24 cellular contexts compared by ENCODE assay signal in the genomic region with DNA sequence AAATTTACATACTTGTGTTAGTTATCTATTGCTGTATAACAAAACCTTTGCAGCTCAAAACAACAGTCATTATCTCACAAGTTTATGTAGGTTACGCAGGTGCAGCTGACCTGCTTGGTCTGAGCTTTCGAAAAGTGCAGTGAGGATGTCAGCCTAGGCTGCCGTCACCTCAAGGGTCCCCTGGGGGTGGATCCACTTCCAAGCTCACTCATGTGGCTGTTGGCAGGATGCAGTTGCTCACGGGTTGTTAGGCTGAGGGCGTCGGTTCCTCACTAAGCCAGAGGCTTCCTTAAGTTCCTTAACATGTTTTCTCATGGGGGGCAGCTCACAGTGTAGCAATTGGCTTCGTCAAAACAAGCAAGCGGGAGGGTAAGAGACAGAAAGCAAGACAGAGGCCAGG.
DNase-seq lines count a peak whose midpoint lies in the region; ATAC-seq and TF ChIP-seq lines count a peak whose summit lies in the region.
"Had no signal": no experiment of that assay in that cellular context is flagged by ENCODE, and none has a peak within 500 bp of the region (broad histone marks: within the 10 kb centered on the region; RNA-seq: fewer than 3 reads in every experiment).

No MANE protein-coding gene starts in this region.

- 86% methylated on average over 7 of the region's 8 CpGs for WGBS in mammary epithelial cell (ENCODE audit: low coverage, missing lambda C conversion rate)

- DNase-seq in DMS79 treated with DMSO at 0.1 percent for 48 hours (lab: John Stamatoyannopoulos, UW) (peak; percentile 14), DMS79 (lab: John Stamatoyannopoulos, UW) (no peak), cardiac muscle cell (ENCODE audit: low read depth in 1 of 2, low spot score in 1 of 2) (peak in 1 of 2 donors; percentile 80), cardiac septum (ENCODE audit: low spot score) (no peak), GDM1 (lab: John Stamatoyannopoulos, UW) (no peak), osteoblast (ENCODE audit: insufficient read length, low spot score, missing footprints) (no peak), mammary epithelial cell (no peak)
- DNase-seq in effector memory CD8-positive, alpha-beta T cell, result no peak
- DNase-seq: activated CD8-positive, alpha-beta memory T cell treated with anti-CD3 and anti-CD28 coated beads for 24 hours; foreskin keratinocyte; NCI-H1092; NCI-H2081 treated with DMSO at 0.1 percent for 48 hours; occipital lobe; SJCRH30; stimulated activated CD4-positive, alpha-beta T cell treated with anti-CD3 and anti-CD28 coated beads, Interleukin-2, amount 100 ng/mL, for 48 hours; stimulated activated naive CD4-positive, alpha-beta T cell treated with Interleukin-2 at 50 U/mL for 16 hours had no signal

- H3K4me2 ChIP-seq in osteoblast (ENCODE audit: insufficient read depth, low read length) (no peak overlapping the region), mammary epithelial cell (ENCODE audit: insufficient read depth, low read depth, low read length) (no peak overlapping the region)
- H3K4me2 ChIP-seq: hepatocyte, KMS-11, smooth muscle cell had no signal

- no peak overlapping the region for H3K4me3 Mint-ChIP-seq in effector memory CD8-positive, alpha-beta T cell
- H3K4me3 Mint-ChIP-seq: WTC11 had no signal

- no peaks in the 10 kb centered on the region for H3K27me3 ChIP-seq in cardiac muscle cell
- H3K27me3 ChIP-seq in osteoblast (ENCODE audit: insufficient read depth, low read length), result no peaks in the 10 kb centered on the region
- H3K27me3 ChIP-seq in mammary epithelial cell (ENCODE audit: insufficient read depth, low read length), result no peaks in the 10 kb centered on the region
- H3K27me3 ChIP-seq: hepatocyte, SJCRH30, tibial nerve had no signal

- H4K20me1 ChIP-seq in osteoblast (ENCODE audit: insufficient read depth, low read length), result no peaks in the 10 kb centered on the region
- no peaks in the 10 kb centered on the region for H4K20me1 ChIP-seq in mammary epithelial cell (ENCODE audit: insufficient read depth, low read length)

- H3K36me3 ChIP-seq in cardiac muscle cell (no peaks in the 10 kb centered on the region), osteoblast (ENCODE audit: insufficient read depth, low read length) (no peaks in the 10 kb centered on the region), mammary epithelial cell (ENCODE audit: insufficient read depth, low read length) (no peaks in the 10 kb centered on the region)
- H3K36me3 ChIP-seq: HAP-1, SJCRH30, tibial nerve had no signal

- no peak for ATAC-seq in effector memory CD8-positive, alpha-beta T cell (replicated peaks)
- ATAC-seq: foreskin keratinocyte, Panc1, WTC11 had no signal

- BruUV-seq in mammary epithelial cell (replicated peaks; lab: Mats Ljungman, UMichigan), result no TSS peak

- TF ChIP-seq CTCF in cardiac muscle cell (IDR thresholded peaks at IDR 0.05; ENCODE audit: low read depth, low read length), result no peak
- no peak for TF ChIP-seq CTCF in osteoblast (IDR thresholded peaks at IDR 0.05; ENCODE audit: extremely low read depth, low read depth, low read length)
- no peak for TF ChIP-seq CTCF in mammary epithelial cell (conservative IDR thresholded peaks at IDR 0.05 in 1 of 2, IDR thresholded peaks at IDR 0.05 in 1 of 2; ENCODE audit: extremely low read depth in 1 of 2, insufficient read depth in 1 of 2, low read depth in 1 of 2, low read length in 2 of 2)

- H3K9me3 Mint-ChIP-seq in effector memory CD8-positive, alpha-beta T cell, result no peaks in the 10 kb centered on the region
- H3K9me3 Mint-ChIP-seq: WTC11 had no signal

- dilution Hi-C loops in mammary epithelial cell (cut with HindIII; ENCODE audit: low sequenced_read_pairs), result no loop called here

- CTCF ChIA-PET in mammary epithelial cell (lab: Charles Lee; ENCODE audit: low non-redundant PET), result no interaction called here

- H3K27ac ChIP-seq in cardiac muscle cell (peak overlapping the region; percentile 10), osteoblast (ENCODE audit: low read depth, low read length) (no peak overlapping the region), mammary epithelial cell (ENCODE audit: insufficient read depth, low read depth, low read length) (no peak overlapping the region)
- H3K27ac ChIP-seq: 22Rv1, foreskin keratinocyte, hepatocyte, KMS-11, SJCRH30, tibial nerve had no signal

- H2AFZ ChIP-seq in osteoblast (ENCODE audit: low read length), result no peak overlapping the region
- no peak overlapping the region for H2AFZ ChIP-seq in mammary epithelial cell (ENCODE audit: low read depth, low read length)
- H2AFZ ChIP-seq: hepatocyte had no signal

- H3K79me2 ChIP-seq in osteoblast (ENCODE audit: insufficient read depth, low read length) (no peaks in the 10 kb centered on the region), mammary epithelial cell (ENCODE audit: insufficient read depth, low read length) (no peaks in the 10 kb centered on the region)
- H3K79me2 ChIP-seq: hepatocyte had no signal

- in situ Hi-C loops in mammary epithelial cell (cut with MboI; ENCODE audit: low sequenced_read_pairs in 2 of 2), result no loop called here

- intact Hi-C loops in cardiac septum (cut with DNase I), result no loop called here
- intact Hi-C loops in mammary epithelial cell (cut with micrococcal nuclease), result no loop called here

- no peaks in the 10 kb centered on the region for H3K27me3 Mint-ChIP-seq in effector memory CD8-positive, alpha-beta T cell

- H3K36me3 Mint-ChIP-seq in effector memory CD8-positive, alpha-beta T cell (ENCODE audit: insufficient read depth), result peaks cover 64% of the 10 kb centered on the region
- H3K36me3 Mint-ChIP-seq: WTC11 had no signal

- no peak overlapping the region for H3K9ac ChIP-seq in mammary epithelial cell (ENCODE audit: insufficient read depth, low read length)
- H3K9ac ChIP-seq: KMS-11 had no signal

- H3K4me3 ChIP-seq in cardiac muscle cell, result no peak overlapping the region
- no peak overlapping the region for H3K4me3 ChIP-seq in osteoblast (ENCODE audit: insufficient read depth, low read length)
- H3K4me3 ChIP-seq in mammary epithelial cell (replicated peaks in 1 of 3; ENCODE audit: insufficient read depth in 1 of 3, low read depth in 2 of 3, low read length in 3 of 3), result no peak overlapping the region
- H3K4me3 ChIP-seq: HAP-1, hepatocyte, SJCRH30, smooth muscle cell, tibial nerve had no signal

- peak overlapping the region; percentile 58 to 69 for H3K27ac Mint-ChIP-seq in effector memory CD8-positive, alpha-beta T cell
- H3K27ac Mint-ChIP-seq: WTC11 had no signal

- H3K4me1 ChIP-seq in cardiac muscle cell (ENCODE audit: low read depth) (peaks cover 17% of the 10 kb centered on the region), osteoblast (ENCODE audit: insufficient read depth, low read length) (no peaks in the 10 kb centered on the region), mammary epithelial cell (ENCODE audit: insufficient read depth, low read length) (no peaks in the 10 kb centered on the region)
- H3K4me1 ChIP-seq: foreskin keratinocyte, HAP-1, SJCRH30 had no signal

- H3K9me3 ChIP-seq in cardiac muscle cell (ENCODE audit: low read depth) (no peaks in the 10 kb centered on the region), osteoblast (ENCODE audit: low read depth, low read length) (no peaks in the 10 kb centered on the region), mammary epithelial cell (replicated peaks; ENCODE audit: insufficient read depth, low read length) (no peaks in the 10 kb centered on the region)
- H3K9me3 ChIP-seq: HAP-1, SJCRH30, tibial nerve had no signal

- H3K4me1 Mint-ChIP-seq in effector memory CD8-positive, alpha-beta T cell (ENCODE audit: low read depth in 2 of 2), result peaks cover 19 to 46% of the 10 kb centered on the region in 2 donors
